Comparison of ENCODE assay signal across 15 cellular contexts in the genomic region with DNA sequence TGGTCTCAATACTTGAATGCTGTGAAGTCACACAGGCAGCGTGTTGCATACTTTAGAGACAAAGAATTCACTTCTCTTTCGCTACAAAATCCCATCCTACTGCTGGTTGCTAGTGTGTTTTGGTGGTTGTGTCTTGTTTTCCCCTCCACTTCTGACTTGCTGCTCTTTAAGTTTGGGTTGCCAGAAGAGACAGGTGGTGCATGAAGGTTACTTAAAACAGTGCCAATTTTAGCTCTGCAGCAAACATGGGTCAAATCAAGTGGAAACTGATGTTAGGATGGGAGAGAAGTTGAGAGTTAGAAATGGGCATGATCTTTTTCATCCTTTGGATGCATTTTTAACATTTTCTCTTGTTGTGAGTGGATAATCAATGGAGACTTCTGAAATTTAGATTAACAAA.
DNase-seq lines count a peak whose midpoint lies in the region; ATAC-seq and TF ChIP-seq lines count a peak whose summit lies in the region.
"Had no signal": no experiment of that assay in that cellular context is flagged by ENCODE, and none has a peak within 500 bp of the region (broad histone marks: within the 10 kb centered on the region; RNA-seq: fewer than 3 reads in every experiment).

No MANE protein-coding gene starts in this region.

- no peaks in the 10 kb centered on the region for H3K79me2 ChIP-seq in GM23338 (replicated peaks; ENCODE audit: insufficient read depth)

- DNase-seq in DMS 273 (lab: John Stamatoyannopoulos, UW; ENCODE audit: unreplicated experiment) (peak; percentile 47), GM23338 (ENCODE audit: low spot score) (no peak), NCI-H2171 treated with DMSO at 0.1 percent for 48 hours (lab: John Stamatoyannopoulos, UW) (peak; percentile 74), cerebellar nuclear complex (lab: John Stamatoyannopoulos, UW) (peak; percentile 47 to 84), NCI-H2227 treated with DMSO at 0.1 percent for 48 hours (lab: John Stamatoyannopoulos, UW) (no peak)
- no peak for DNase-seq in activated CD8-positive, alpha-beta memory T cell treated with anti-CD3 and anti-CD28 coated beads for 24 hours
- DNase-seq: ACHN; CD4-positive, alpha-beta T cell; COR-L47; DMS53; GM23248 had no signal

- peak overlapping the region; percentile 77; the same call in 1 of the 2 replicates for H2AFZ ChIP-seq in GM23338
- H2AFZ ChIP-seq: GM23248 had no signal

- no peak overlapping the region for H3K4me2 ChIP-seq in GM23338

- H3F3A ChIP-seq in GM23338 (replicated peaks; ENCODE audit: low read depth), result no peaks in the 10 kb centered on the region

- no peak for TF ChIP-seq CTCF in GM23338 (conservative IDR thresholded peaks at IDR 0.05; ENCODE audit: low read depth in 2 of 2)

- H3K9me2 ChIP-seq in GM23338 (ENCODE audit: insufficient read depth), result no peaks in the 10 kb centered on the region

- H3K36me3 ChIP-seq in GM23338 (ENCODE audit: insufficient read depth), result no peaks in the 10 kb centered on the region
- H3K36me3 ChIP-seq: HAP-1 had no signal

- H3K27me3 Mint-ChIP-seq in GM23338 (ENCODE audit: insufficient read depth, low read depth, poor library complexity), result no peaks in the 10 kb centered on the region
- H3K27me3 Mint-ChIP-seq: CD4-positive, alpha-beta T cell; IgD-negative memory B cell had no signal

- no peaks in the 10 kb centered on the region for H3K4me1 Mint-ChIP-seq in GM23338
- H3K4me1 Mint-ChIP-seq: IgD-negative memory B cell had no signal

- H3K27ac Mint-ChIP-seq in GM23338, result no peak overlapping the region
- H3K27ac Mint-ChIP-seq: CD4-positive, alpha-beta T cell; IgD-negative memory B cell had no signal

- H3K9me3 Mint-ChIP-seq in GM23338, result no peaks in the 10 kb centered on the region; the same call in 2 of the 3 replicates

- H3K36me3 Mint-ChIP-seq in GM23338 (ENCODE audit: low read depth), result no peaks in the 10 kb centered on the region
- H3K36me3 Mint-ChIP-seq: IgD-negative memory B cell had no signal

- H3K4me1 ChIP-seq in GM23338 (ENCODE audit: insufficient read depth), result no peaks in the 10 kb centered on the region; the same call in 1 of the 2 replicates
- H3K4me1 ChIP-seq: HAP-1 had no signal

- H3K4me3 ChIP-seq in GM23338, result no peak overlapping the region
- H3K4me3 ChIP-seq: GM12878, GM23248, HAP-1 had no signal

- no peaks in the 10 kb centered on the region for H3K27me3 ChIP-seq in GM23338 (ENCODE audit: insufficient read depth)

- ATAC-seq in GM23338 (no peak), GM21367 (IDR thresholded peaks at IDR 0.05; ENCODE audit: unreplicated experiment) (no peak)
- ATAC-seq: GM12878 had no signal

- H4K20me1 ChIP-seq in GM23338 (replicated peaks; ENCODE audit: insufficient read depth), result no peaks in the 10 kb centered on the region

- H3K27ac ChIP-seq in GM23338 (ENCODE audit: low read depth), result no peak overlapping the region
- H3K27ac ChIP-seq: GM23248 had no signal

- no peak overlapping the region for H3K4me3 Mint-ChIP-seq in GM23338
- H3K4me3 Mint-ChIP-seq: CD4-positive, alpha-beta T cell; IgD-negative memory B cell had no signal

TF ChIP-seq in GM23338, 12 proteins besides CTCF, POLR2A, EP300 and RAD21 (continues in another document):
- no peak for TF ChIP-seq EZH2phosphoT487 (IDR thresholded peaks at IDR 0.05; ENCODE audit: unreplicated experiment)
- TF ChIP-seq POLR2AphosphoS5 (IDR thresholded peaks at IDR 0.05; ENCODE audit: low read depth), result no peak
- no peak for TF ChIP-seq STAT1 (IDR thresholded peaks at IDR 0.05; ENCODE audit: unreplicated experiment)
- no peak for TF ChIP-seq JUNB (IDR thresholded peaks at IDR 0.05; ENCODE audit: unreplicated experiment)
- TF ChIP-seq ETS1 (IDR thresholded peaks at IDR 0.05), result no peak
- TF ChIP-seq, protein P1, sequence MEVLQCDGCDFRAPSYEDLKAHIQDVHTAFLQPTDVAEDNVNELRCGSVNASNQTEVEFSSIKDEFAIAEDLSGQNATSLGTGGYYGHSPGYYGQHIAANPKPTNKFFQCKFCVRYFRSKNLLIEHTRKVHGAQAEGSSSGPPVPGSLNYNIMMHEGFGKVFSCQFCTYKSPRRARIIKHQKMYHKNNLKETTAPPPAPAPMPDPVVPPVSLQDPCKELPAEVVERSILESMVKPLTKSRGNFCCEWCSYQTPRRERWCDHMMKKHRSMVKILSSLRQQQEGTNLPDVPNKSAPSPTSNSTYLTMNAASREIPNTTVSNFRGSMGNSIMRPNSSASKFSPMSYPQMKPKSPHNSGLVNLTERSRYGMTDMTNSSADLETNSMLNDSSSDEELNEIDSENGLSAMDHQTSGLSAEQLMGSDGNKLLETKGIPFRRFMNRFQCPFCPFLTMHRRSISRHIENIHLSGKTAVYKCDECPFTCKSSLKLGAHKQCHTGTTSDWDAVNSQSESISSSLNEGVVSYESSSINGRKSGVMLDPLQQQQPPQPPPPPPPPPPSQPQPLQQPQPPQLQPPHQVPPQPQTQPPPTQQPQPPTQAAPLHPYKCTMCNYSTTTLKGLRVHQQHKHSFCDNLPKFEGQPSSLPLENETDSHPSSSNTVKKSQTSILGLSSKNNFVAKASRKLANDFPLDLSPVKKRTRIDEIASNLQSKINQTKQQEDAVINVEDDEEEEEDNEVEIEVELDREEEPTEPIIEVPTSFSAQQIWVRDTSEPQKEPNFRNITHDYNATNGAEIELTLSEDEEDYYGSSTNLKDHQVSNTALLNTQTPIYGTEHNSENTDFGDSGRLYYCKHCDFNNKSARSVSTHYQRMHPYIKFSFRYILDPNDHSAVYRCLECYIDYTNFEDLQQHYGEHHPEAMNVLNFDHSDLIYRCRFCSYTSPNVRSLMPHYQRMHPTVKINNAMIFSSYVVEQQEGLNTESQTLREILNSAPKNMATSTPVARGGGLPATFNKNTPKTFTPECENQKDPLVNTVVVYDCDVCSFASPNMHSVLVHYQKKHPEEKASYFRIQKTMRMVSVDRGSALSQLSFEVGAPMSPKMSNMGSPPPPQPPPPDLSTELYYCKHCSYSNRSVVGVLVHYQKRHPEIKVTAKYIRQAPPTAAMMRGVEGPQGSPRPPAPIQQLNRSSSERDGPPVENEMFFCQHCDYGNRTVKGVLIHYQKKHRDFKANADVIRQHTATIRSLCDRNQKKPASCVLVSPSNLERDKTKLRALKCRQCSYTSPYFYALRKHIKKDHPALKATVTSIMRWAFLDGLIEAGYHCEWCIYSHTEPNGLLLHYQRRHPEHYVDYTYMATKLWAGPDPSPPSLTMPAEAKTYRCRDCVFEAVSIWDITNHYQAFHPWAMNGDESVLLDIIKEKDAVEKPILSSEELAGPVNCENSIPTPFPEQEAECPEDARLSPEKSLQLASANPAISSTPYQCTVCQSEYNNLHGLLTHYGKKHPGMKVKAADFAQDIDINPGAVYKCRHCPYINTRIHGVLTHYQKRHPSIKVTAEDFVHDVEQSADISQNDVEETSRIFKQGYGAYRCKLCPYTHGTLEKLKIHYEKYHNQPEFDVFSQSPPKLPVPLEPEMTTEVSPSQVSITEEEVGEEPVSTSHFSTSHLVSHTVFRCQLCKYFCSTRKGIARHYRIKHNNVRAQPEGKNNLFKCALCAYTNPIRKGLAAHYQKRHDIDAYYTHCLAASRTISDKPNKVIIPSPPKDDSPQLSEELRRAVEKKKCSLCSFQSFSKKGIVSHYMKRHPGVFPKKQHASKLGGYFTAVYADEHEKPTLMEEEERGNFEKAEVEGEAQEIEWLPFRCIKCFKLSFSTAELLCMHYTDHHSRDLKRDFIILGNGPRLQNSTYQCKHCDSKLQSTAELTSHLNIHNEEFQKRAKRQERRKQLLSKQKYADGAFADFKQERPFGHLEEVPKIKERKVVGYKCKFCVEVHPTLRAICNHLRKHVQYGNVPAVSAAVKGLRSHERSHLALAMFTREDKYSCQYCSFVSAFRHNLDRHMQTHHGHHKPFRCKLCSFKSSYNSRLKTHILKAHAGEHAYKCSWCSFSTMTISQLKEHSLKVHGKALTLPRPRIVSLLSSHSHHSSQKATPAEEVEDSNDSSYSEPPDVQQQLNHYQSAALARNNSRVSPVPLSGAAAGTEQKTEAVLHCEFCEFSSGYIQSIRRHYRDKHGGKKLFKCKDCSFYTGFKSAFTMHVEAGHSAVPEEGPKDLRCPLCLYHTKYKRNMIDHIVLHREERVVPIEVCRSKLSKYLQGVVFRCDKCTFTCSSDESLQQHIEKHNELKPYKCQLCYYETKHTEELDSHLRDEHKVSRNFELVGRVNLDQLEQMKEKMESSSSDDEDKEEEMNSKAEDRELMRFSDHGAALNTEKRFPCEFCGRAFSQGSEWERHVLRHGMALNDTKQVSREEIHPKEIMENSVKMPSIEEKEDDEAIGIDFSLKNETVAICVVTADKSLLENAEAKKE (CRISPR knock-in tag; IDR thresholded peaks at IDR 0.05), result no peak
- TF ChIP-seq EZH2 (IDR thresholded peaks at IDR 0.05; ENCODE audit: low read depth, unreplicated experiment), result no peak
- no peak for TF ChIP-seq ZNF114 (CRISPR knock-in tag; IDR thresholded peaks at IDR 0.05)
- no peak for TF ChIP-seq ZNF331 (CRISPR knock-in tag; IDR thresholded peaks at IDR 0.05; ENCODE audit: low read depth)

Comparison
In these comparisons a context has a peak if more than half of its experiments do, and no peak if none do; other contexts are left out.
1. DNase-seq: peak in DMS 273 (single experiment), NCI-H2171 treated with DMSO at 0.1 percent for 48 hours (single experiment) and cerebellar nuclear complex (2 of 2); none in GM23338 (single experiment), NCI-H2227 treated with DMSO at 0.1 percent for 48 hours (single experiment) and activated CD8-positive, alpha-beta memory T cell treated with anti-CD3 and anti-CD28 coated beads for 24 hours (single experiment).